1 cellular context compared by ENCODE assay signal in genomic region chr3:126025116-126025729, GRCh38.
TF ChIP-seq lines count a peak whose summit lies in the region.

No MANE protein-coding gene starts in this region.

TF ChIP-seq in GM23338, 12 proteins besides CTCF, POLR2A, EP300 and RAD21 (continued from another document):
- TF ChIP-seq REST (IDR thresholded peaks at IDR 0.05; ENCODE audit: unreplicated experiment) = no peak
- no peak for TF ChIP-seq ZNF462 (CRISPR knock-in tag; IDR thresholded peaks at IDR 0.05)
